Comparison of ENCODE assay signal across 1 cellular context in the genomic region with DNA sequence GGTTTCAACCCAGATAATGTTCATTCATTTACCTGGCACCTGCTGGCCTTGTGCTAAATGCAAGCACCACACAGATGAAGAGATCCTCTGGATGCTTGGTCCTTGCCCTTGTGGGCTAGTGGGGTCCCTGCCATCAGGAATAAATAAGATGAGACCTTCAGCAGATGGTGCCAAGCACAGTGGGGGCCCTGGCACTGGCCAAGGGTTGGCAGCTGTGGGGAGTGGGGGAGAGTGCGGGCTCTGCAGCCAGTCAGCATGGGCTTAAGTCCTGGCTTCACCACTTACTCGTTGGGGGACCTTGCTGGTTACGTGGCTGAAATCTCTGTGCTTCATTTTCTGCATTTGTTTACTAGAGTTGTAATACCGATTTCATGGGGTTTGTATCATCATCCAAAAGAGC.
TF ChIP-seq lines count a peak whose summit lies in the region.

No MANE protein-coding gene starts in this region.

TF ChIP-seq in GM23338, 12 proteins besides CTCF, POLR2A, EP300 and RAD21 (continued from another document):
- no peak for TF ChIP-seq ETS1 (IDR thresholded peaks at IDR 0.05)
- TF ChIP-seq ZNF331 (CRISPR knock-in tag; IDR thresholded peaks at IDR 0.05; ENCODE audit: low read depth): no peak
- no peak for TF ChIP-seq JUNB (IDR thresholded peaks at IDR 0.05; ENCODE audit: unreplicated experiment)
- TF ChIP-seq STAT1 (IDR thresholded peaks at IDR 0.05; ENCODE audit: unreplicated experiment): no peak
